10 cellular contexts compared by ENCODE assay signal in genomic region chr15:74064183-74064582, GRCh38. TPM values are rescaled to one million over a fixed set of nuclear protein-coding genes. Genes with fewer than 3 reads are reported as not detected.
"Had no signal": no experiment of that assay in that cellular context is flagged by ENCODE, and none has a peak within 500 bp of the region (broad histone marks: within the 10 kb centered on the region; RNA-seq: fewer than 3 reads in every experiment).

No MANE protein-coding gene starts in this region.

RNA-seq across cellular contexts. Expression of gene GOLGA6A, which starts 18.2 kb away (rescaled TPM):
- total RNA-seq: activated CD4-positive, alpha-beta T cell treated with anti-CD3 and anti-CD28 coated beads for 36 hours; activated CD4-positive, alpha-beta T cell treated with anti-CD3 and anti-CD28 coated beads, Interleukin-2, amount 10 ng/mL, durations not matched to agents 7 days and 5 days; activated CD8-positive, alpha-beta memory T cell treated with anti-CD3 and anti-CD28 coated beads for 36 hours; activated CD8-positive, alpha-beta T cell treated with anti-CD3 and anti-CD28 coated beads for 36 hours; activated T-cell treated with anti-CD3 and anti-CD28 coated beads, Interleukin-2, amount 50 U/mL, for 4 hours; activated T-helper 1 cell treated with anti-CD3 and anti-CD28 coated beads, Interleukin-12 subunit alpha, Interleukin-12 subunit beta, Interleukin-2, Interleukin-4 antibody, amounts not matched to agents 30 ng/mL and 10 ng/mL and 1 ng/mL, durations not matched to agents 14 hours and 24 hours and 36 hours; adrenal gland; aorta; body of pancreas; cardiac septum had no signal
